Comparison of ENCODE assay signal across 11 cellular contexts in genomic region chr2:190470256-190470826, GRCh38.
DNase-seq lines count a peak whose midpoint lies in the region; ATAC-seq and TF ChIP-seq lines count a peak whose summit lies in the region.
"Had no signal": no experiment of that assay in that cellular context is flagged by ENCODE, and none has a peak within 500 bp of the region (broad histone marks: within the 10 kb centered on the region; RNA-seq: fewer than 3 reads in every experiment).

No MANE protein-coding gene starts in this region.

- no peaks in the 10 kb centered on the region for H4K20me1 ChIP-seq in hepatocyte (ENCODE audit: insufficient read depth, poor library complexity, severe bottlenecking)

- TF ChIP-seq CTCF in hepatocyte (IDR thresholded peaks at IDR 0.05; ENCODE audit: poor library complexity), result no peak

- peaks cover 38% of the 10 kb centered on the region for H3K36me3 Mint-ChIP-seq in activated CD4-positive, alpha-beta memory T cell treated with anti-CD3 and anti-CD28 coated beads for 36 hours

- no peak overlapping the region for H3K27ac Mint-ChIP-seq in activated CD4-positive, alpha-beta memory T cell treated with anti-CD3 and anti-CD28 coated beads for 36 hours
- H3K27ac Mint-ChIP-seq: activated naive CD4-positive, alpha-beta T cell treated with anti-CD3 and anti-CD28 coated beads, Interleukin-2, amount 50 U/mL, for 24 hours had no signal

- H3K27me3 Mint-ChIP-seq in activated CD4-positive, alpha-beta memory T cell treated with anti-CD3 and anti-CD28 coated beads for 36 hours, result no peaks in the 10 kb centered on the region
- H3K27me3 Mint-ChIP-seq: activated naive CD4-positive, alpha-beta T cell treated with anti-CD3 and anti-CD28 coated beads, Interleukin-2, amount 50 U/mL, for 24 hours had no signal

- no peak for ATAC-seq in HG02870 (IDR thresholded peaks at IDR 0.05; ENCODE audit: unreplicated experiment)

- no peaks in the 10 kb centered on the region for H3K9me2 ChIP-seq in hepatocyte (replicated peaks; ENCODE audit: insufficient read depth)

- WGBS in hepatocyte (ENCODE audit: low lambda C conversion rate, missing lambda C conversion rate), result 87% methylated on average over 5 of the region's 5 CpGs

- no peak overlapping the region for H3K4me2 ChIP-seq in hepatocyte

- intact Hi-C loops in activated CD4-positive, alpha-beta memory T cell treated with anti-CD3 and anti-CD28 coated beads for 36 hours (cut with micrococcal nuclease), result no loop called here

- H3K9ac ChIP-seq in SK-N-MC (ENCODE audit: insufficient read length) (peak overlapping the region; percentile 22), stomach smooth muscle (ENCODE audit: low read length in 2 of 2) (no peak overlapping the region)

- H3K4me1 Mint-ChIP-seq in activated CD4-positive, alpha-beta memory T cell treated with anti-CD3 and anti-CD28 coated beads for 36 hours (ENCODE audit: low read depth), result peaks cover 30% of the 10 kb centered on the region

- H2AFZ ChIP-seq in hepatocyte, result no peak overlapping the region

- H3K27me3 ChIP-seq in hepatocyte (no peaks in the 10 kb centered on the region), stomach smooth muscle (ENCODE audit: control insufficient read depth in 1 of 2, insufficient read depth in 2 of 2, low read length in 2 of 2) (no peaks in the 10 kb centered on the region)

- peak overlapping the region; percentile 98 for H3K27ac ChIP-seq in SK-N-MC
- H3K27ac ChIP-seq in hepatocyte, result peak overlapping the region; percentile 77
- peak overlapping the region; percentile 25 for H3K27ac ChIP-seq in stomach smooth muscle (ENCODE audit: low read length)

- H3K9me3 Mint-ChIP-seq in activated CD4-positive, alpha-beta memory T cell treated with anti-CD3 and anti-CD28 coated beads for 36 hours, result peaks cover 9% of the 10 kb centered on the region
- H3K9me3 Mint-ChIP-seq: activated naive CD4-positive, alpha-beta T cell treated with anti-CD3 and anti-CD28 coated beads, Interleukin-2, amount 50 U/mL, for 24 hours had no signal

- H3K4me1 ChIP-seq in hepatocyte (ENCODE audit: insufficient read depth) (peaks cover 33% of the 10 kb centered on the region), stomach smooth muscle (ENCODE audit: control insufficient read depth, insufficient read depth, low read length) (peaks cover 28% of the 10 kb centered on the region)

- DNase-seq in NCI-H1092 treated with DMSO at 0.1 percent for 48 hours (lab: John Stamatoyannopoulos, UW) (peak; percentile 31), NCI-H1092 (lab: John Stamatoyannopoulos, UW) (no peak), SK-N-MC (ENCODE audit: low read depth, low spot score) (no peak), hepatocyte (ENCODE audit: low spot score) (no peak), HuH-7 (ENCODE audit: low spot score) (no peak)
- DNase-seq in activated CD4-positive, alpha-beta memory T cell treated with anti-CD3 and anti-CD28 coated beads for 36 hours, result no peak
- DNase-seq: activated CD8-positive, alpha-beta memory T cell treated with anti-CD3 and anti-CD28 coated beads for 24 hours; KG1 had no signal

- CTCF ChIA-PET in activated CD4-positive, alpha-beta memory T cell treated with anti-CD3 and anti-CD28 coated beads for 36 hours (lab: Charles Lee), result no interaction called here

- peak overlapping the region; percentile 50 for H3K4me3 ChIP-seq in SK-N-MC
- H3K4me3 ChIP-seq in hepatocyte, result no peak overlapping the region
- H3K4me3 ChIP-seq in stomach smooth muscle (ENCODE audit: low read length in 2 of 2), result no peak overlapping the region

- POLR2A ChIA-PET in activated CD4-positive, alpha-beta memory T cell treated with anti-CD3 and anti-CD28 coated beads for 36 hours (lab: Charles Lee), result no interaction called here

- H3K4me3 Mint-ChIP-seq in activated CD4-positive, alpha-beta memory T cell treated with anti-CD3 and anti-CD28 coated beads for 36 hours, result no peak overlapping the region
- H3K4me3 Mint-ChIP-seq: activated naive CD4-positive, alpha-beta T cell treated with anti-CD3 and anti-CD28 coated beads, Interleukin-2, amount 50 U/mL, for 24 hours had no signal

- no peaks in the 10 kb centered on the region; the same call in 1 of the 2 replicates for H3K9me3 ChIP-seq in SK-N-MC (ENCODE audit: low read depth, low read length)
- no peaks in the 10 kb centered on the region for H3K9me3 ChIP-seq in hepatocyte (ENCODE audit: low read depth)
- no peaks in the 10 kb centered on the region for H3K9me3 ChIP-seq in stomach smooth muscle (ENCODE audit: control insufficient read depth in 2 of 2, low read length in 2 of 2)

- H3K36me3 ChIP-seq in SK-N-MC (ENCODE audit: insufficient read depth, low read length), result peaks cover 8% of the 10 kb centered on the region; the same call in 1 of the 2 replicates
- H3K36me3 ChIP-seq in hepatocyte (replicated peaks; ENCODE audit: insufficient read depth, low read depth), result no peaks in the 10 kb centered on the region
- H3K36me3 ChIP-seq in stomach smooth muscle (ENCODE audit: control insufficient read depth in 2 of 2, insufficient read depth in 2 of 2, low read length in 2 of 2), result no peaks in the 10 kb centered on the region

- no peaks in the 10 kb centered on the region for H3K79me2 ChIP-seq in hepatocyte

Comparison
In these comparisons a context has a peak if more than half of its experiments do, and no peak if none do; other contexts are left out.
1. H3K27ac ChIP-seq: peak in every context shown above with its lines; median percentile 98 in SK-N-MC; 77 in hepatocyte; 25 in stomach smooth muscle.